ENCODE assay signal across 8 cellular contexts in the genomic region with DNA sequence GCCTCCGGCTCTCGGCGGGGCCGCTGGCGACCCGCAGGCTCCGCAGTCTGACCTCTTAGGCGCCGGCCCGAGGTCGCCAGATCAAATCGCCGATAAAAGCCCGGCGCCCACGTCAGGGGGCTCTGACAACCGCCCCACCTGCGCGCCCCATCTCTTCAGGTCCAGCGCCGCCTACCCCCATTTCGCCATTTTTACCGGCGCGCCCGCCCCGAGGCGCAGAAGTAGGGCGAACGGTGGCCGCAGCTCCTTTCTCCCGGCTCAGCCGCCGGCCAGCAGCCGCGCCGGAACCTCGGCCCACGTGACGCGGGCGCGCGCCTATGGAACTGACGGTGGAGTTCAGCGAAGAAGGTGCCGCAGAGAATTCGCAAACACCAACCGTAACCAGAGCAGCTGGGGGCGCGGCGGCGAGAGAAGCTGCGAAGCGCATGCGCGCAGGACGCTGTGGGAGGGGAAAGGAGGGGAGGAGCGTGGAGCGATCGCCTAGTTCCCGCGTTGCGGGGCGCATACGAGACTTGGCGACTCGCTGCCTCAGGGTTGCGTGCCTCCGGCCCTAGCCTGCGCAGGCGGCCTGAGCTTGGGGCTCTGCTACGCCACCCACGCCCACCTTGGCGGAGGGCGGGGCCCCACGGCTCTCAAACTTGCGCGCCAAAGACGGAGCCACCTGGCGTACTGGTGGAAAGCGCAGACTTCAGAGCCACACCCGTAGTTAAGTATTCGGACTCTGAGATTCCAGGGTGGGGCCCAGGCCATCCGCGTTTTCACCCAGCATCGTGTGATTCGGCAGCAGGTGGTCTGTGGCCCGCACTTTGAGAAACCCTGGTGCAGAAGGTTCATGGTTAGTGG. TPM values are rescaled to one million over a fixed set of nuclear protein-coding genes. Genes with fewer than 3 reads are reported as not detected.
DNase-seq lines count a peak whose midpoint lies in the region; ATAC-seq lines count a peak whose summit lies in the region.

A gene with protein sequence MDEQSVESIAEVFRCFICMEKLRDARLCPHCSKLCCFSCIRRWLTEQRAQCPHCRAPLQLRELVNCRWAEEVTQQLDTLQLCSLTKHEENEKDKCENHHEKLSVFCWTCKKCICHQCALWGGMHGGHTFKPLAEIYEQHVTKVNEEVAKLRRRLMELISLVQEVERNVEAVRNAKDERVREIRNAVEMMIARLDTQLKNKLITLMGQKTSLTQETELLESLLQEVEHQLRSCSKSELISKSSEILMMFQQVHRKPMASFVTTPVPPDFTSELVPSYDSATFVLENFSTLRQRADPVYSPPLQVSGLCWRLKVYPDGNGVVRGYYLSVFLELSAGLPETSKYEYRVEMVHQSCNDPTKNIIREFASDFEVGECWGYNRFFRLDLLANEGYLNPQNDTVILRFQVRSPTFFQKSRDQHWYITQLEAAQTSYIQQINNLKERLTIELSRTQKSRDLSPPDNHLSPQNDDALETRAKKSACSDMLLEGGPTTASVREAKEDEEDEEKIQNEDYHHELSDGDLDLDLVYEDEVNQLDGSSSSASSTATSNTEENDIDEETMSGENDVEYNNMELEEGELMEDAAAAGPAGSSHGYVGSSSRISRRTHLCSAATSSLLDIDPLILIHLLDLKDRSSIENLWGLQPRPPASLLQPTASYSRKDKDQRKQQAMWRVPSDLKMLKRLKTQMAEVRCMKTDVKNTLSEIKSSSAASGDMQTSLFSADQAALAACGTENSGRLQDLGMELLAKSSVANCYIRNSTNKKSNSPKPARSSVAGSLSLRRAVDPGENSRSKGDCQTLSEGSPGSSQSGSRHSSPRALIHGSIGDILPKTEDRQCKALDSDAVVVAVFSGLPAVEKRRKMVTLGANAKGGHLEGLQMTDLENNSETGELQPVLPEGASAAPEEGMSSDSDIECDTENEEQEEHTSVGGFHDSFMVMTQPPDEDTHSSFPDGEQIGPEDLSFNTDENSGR (minus strand): TSS at position 418 of the 843 bp plus-strand sequence. CDS start 419 bp downstream, outside the sequence.

- DNase-seq in C1 segment of cervical spinal cord (lab: John Stamatoyannopoulos, UW) = peak; percentile 59 to 97 (median 94)
- peak; percentile 100 for DNase-seq in NCI-H69 (lab: John Stamatoyannopoulos, UW)
- DNase-seq in activated CD4-positive, alpha-beta T cell treated with anti-CD3 and anti-CD28 coated beads, Interleukin-2, amount 10 ng/mL, durations not matched to agents 7 days and 5 days = peak; percentile 98
- DNase-seq in cortex of kidney (lab: John Stamatoyannopoulos, UW) = peak; percentile 64
- DNase-seq in left kidney (ENCODE audit: low read depth, low spot score) = peak; percentile 99
- peak; percentile 98 for DNase-seq in stimulated activated CD4-positive, alpha-beta T cell treated with anti-CD3 and anti-CD28 coated beads, Interleukin-2, amount 100 ng/mL, for 24 hours

- POLR2A ChIA-PET in activated CD4-positive, alpha-beta T cell treated with anti-CD3 and anti-CD28 coated beads, Interleukin-2, amount 10 ng/mL, durations not matched to agents 7 days and 5 days (lab: Charles Lee) = interaction anchor here (0.6 to 1.5 kb wide), 5 partner anchors 49 to 475 kb away, joined by 3 to 7 read pairs (median 4); a partner anchor contains a TSS

- H3K27ac Mint-ChIP-seq in activated CD4-positive, alpha-beta T cell treated with anti-CD3 and anti-CD28 coated beads, Interleukin-2, amount 10 ng/mL, durations not matched to agents 7 days and 5 days = peak within 1 kb of the TSS; percentile 91

- no peaks in the 10 kb centered on the region for H3K27me3 Mint-ChIP-seq in activated CD4-positive, alpha-beta T cell treated with anti-CD3 and anti-CD28 coated beads, Interleukin-2, amount 10 ng/mL, durations not matched to agents 7 days and 5 days

- H3K36me3 Mint-ChIP-seq in activated CD4-positive, alpha-beta T cell treated with anti-CD3 and anti-CD28 coated beads, Interleukin-2, amount 10 ng/mL, durations not matched to agents 7 days and 5 days (ENCODE audit: low read depth) = peaks cover 29% of the 10 kb centered on the region

- ATAC-seq in GM19328 (IDR thresholded peaks at IDR 0.05; ENCODE audit: unreplicated experiment) (peak; percentile 90), HG03520 (IDR thresholded peaks at IDR 0.05; ENCODE audit: unreplicated experiment) (peak; percentile 92)

- CTCF ChIA-PET in activated CD4-positive, alpha-beta T cell treated with anti-CD3 and anti-CD28 coated beads, Interleukin-2, amount 10 ng/mL, durations not matched to agents 7 days and 5 days (lab: Charles Lee) = interaction anchor here (0.6 to 1.5 kb wide), 6 partner anchors 8 to 77 kb away, joined by 3 to 4 read pairs (median 3); no protein-coding TSS in a partner anchor

- H3K9me3 Mint-ChIP-seq in activated CD4-positive, alpha-beta T cell treated with anti-CD3 and anti-CD28 coated beads, Interleukin-2, amount 10 ng/mL, durations not matched to agents 7 days and 5 days = no peaks in the 10 kb centered on the region

- H3K4me1 Mint-ChIP-seq in activated CD4-positive, alpha-beta T cell treated with anti-CD3 and anti-CD28 coated beads, Interleukin-2, amount 10 ng/mL, durations not matched to agents 7 days and 5 days = peaks cover 52% of the 10 kb centered on the region

- peak within 1 kb of the TSS; percentile 98 for H3K4me3 Mint-ChIP-seq in activated CD4-positive, alpha-beta T cell treated with anti-CD3 and anti-CD28 coated beads, Interleukin-2, amount 10 ng/mL, durations not matched to agents 7 days and 5 days

RNA-seq across cellular contexts. Expression of the gene that starts here (rescaled TPM):
- 10 to 100 TPM; 22.6 to 27.9 TPM for total RNA-seq in activated CD4-positive, alpha-beta T cell treated with anti-CD3 and anti-CD28 coated beads, Interleukin-2, amount 10 ng/mL, durations not matched to agents 7 days and 5 days

Comparison
In these comparisons a context has a peak if more than half of its experiments do, and no peak if none do; other contexts are left out.
1. Peak in every context shown above with its lines: DNase-seq and ATAC-seq.